ENCODE assay signal across 34 cellular contexts in the genomic region with DNA sequence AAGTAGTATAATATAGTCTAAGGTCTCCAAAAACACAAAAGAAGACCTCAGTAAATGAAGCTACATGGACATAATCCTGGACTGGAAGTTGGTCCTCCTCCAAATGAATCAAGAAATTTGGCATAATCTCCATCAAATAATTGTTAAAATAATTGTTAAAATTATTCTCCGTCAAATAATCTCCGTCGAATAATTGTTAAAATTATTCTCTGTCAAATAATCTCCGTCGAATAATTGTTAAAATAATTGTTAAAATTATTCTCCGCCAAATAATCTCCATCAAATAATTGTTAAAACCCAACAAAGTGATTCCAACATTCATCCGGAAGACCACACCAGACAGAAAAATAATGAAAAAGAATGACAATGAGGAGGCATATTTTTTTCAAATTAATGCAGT.
"Had no signal": no experiment of that assay in that cellular context is flagged by ENCODE, and none has a peak within 500 bp of the region (broad histone marks: within the 10 kb centered on the region; RNA-seq: fewer than 3 reads in every experiment).

No MANE protein-coding gene starts in this region.

- H3K27ac ChIP-seq: KMS-11 had no signal

- H3K4me2 ChIP-seq: KMS-11 had no signal

- H3K4me3 ChIP-seq: MG63 had no signal

- H3K27me3 ChIP-seq: MG63 had no signal

- H3K9me3 ChIP-seq: MG63 had no signal

- DNase-seq: Karpas-422, Kasumi-1, KBM-7, KG1, MG63, MM.1S, MV-4-11, NCI-H1048, NCI-H1092, NCI-H1092 treated with DMSO at 0.1 percent for 48 hours, NCI-H1105 treated with DMSO at 0.1 percent for 48 hours, NCI-H1417, NCI-H1417 treated with DMSO at 0.1 percent for 48 hours, NCI-H1436, NCI-H1436 treated with DMSO at 0.1 percent for 48 hours, NCI-H146, NCI-H1694, NCI-H1694 treated with DMSO at 0.1 percent for 48 hours, NCI-H187, NCI-H187 treated with DMSO at 0.1 percent for 48 hours, NCI-H1930, NCI-H2029, NCI-H2029 treated with DMSO at 0.1 percent for 48 hours, NCI-H2081, NCI-H2081 treated with DMSO at 0.1 percent for 48 hours, NCI-H2107, NCI-H2171, NCI-H2171 treated with DMSO at 0.1 percent for 48 hours, NCI-H2227 treated with DMSO at 0.1 percent for 48 hours, NCI-H226, NCI-H345, NCI-H446, NCI-H446 treated with DMSO at 0.1 percent for 48 hours had no signal
